In genomic region chr13:114024603-114025431, GRCh38 we compare ENCODE assay signal across 11 cellular contexts. TPM values are rescaled to one million over a fixed set of nuclear protein-coding genes. Genes with fewer than 3 reads are reported as not detected.
DNase-seq lines count a peak whose midpoint lies in the region; ATAC-seq and TF ChIP-seq lines count a peak whose summit lies in the region.
"Had no signal": no experiment of that assay in that cellular context is flagged by ENCODE, and none has a peak within 500 bp of the region (broad histone marks: within the 10 kb centered on the region; RNA-seq: fewer than 3 reads in every experiment).

No MANE protein-coding gene starts in this region.

- ATAC-seq in GM19468 (IDR thresholded peaks at IDR 0.05; ENCODE audit: extremely low read depth, unreplicated experiment) (peak; percentile 47), HG03354 (IDR thresholded peaks at IDR 0.05; ENCODE audit: poor library complexity, severe bottlenecking, unreplicated experiment) (peak; percentile 73), left cardiac atrium (no peak)

- H3K27me3 ChIP-seq in breast epithelium, result no peaks in the 10 kb centered on the region

- no peaks in the 10 kb centered on the region for H3K4me1 ChIP-seq in breast epithelium

- no peak for TF ChIP-seq POLR2A in breast epithelium (IDR thresholded peaks at IDR 0.05)

- in situ Hi-C loops in GM13976 (cut with MboI; ENCODE audit: low sequenced_read_pairs, unreplicated experiment), result no loop called here

- H3K4me3 ChIP-seq in breast epithelium, result no peak overlapping the region
- H3K4me3 ChIP-seq: thoracic aorta had no signal

- DNase-seq in GM13976 (ENCODE audit: low spot score) (peak; percentile 82), left cardiac atrium (peak; percentile 22), medulla oblongata (ENCODE audit: extremely low spot score) (no peak), breast epithelium (ENCODE audit: low spot score in 2 of 2) (no peak), inferior parietal cortex (ENCODE audit: extremely low spot score) (no peak), Kasumi-1 (lab: John Stamatoyannopoulos, UW) (no peak)
- DNase-seq: activated CD4-positive, alpha-beta T cell treated with anti-CD3 and anti-CD28 coated beads for 4 hours; cerebellar nuclear complex had no signal

- H3K9me3 ChIP-seq in breast epithelium, result no peaks in the 10 kb centered on the region
- H3K9me3 ChIP-seq: thoracic aorta had no signal

- intact Hi-C loops in left cardiac atrium (cut with DNase I) (no loop called here), breast epithelium (cut with DNase I; ENCODE audit: low total_unique reads) (loop anchor here (5.0 kb wide), 1 partner anchor 758 kb away; no protein-coding TSS in a partner anchor)

- no peak for TF ChIP-seq CTCF in GM13976 (IDR thresholded peaks at IDR 0.05; ENCODE audit: borderline replicate concordance, control extremely low read depth, extremely low read depth, insufficient read depth, missing control alignments)
- no peak for TF ChIP-seq CTCF in breast epithelium (IDR thresholded peaks at IDR 0.05)

- no peak overlapping the region for H3K27ac ChIP-seq in breast epithelium
- H3K27ac ChIP-seq: thoracic aorta had no signal

- no peaks in the 10 kb centered on the region for H3K36me3 ChIP-seq in breast epithelium

RNA-seq across cellular contexts. Expression of gene C13orf46, which starts 50.9 kb away (rescaled TPM):
- total RNA-seq in left cardiac atrium (1 to 10 TPM in 1 of 2 donors, under 1 TPM in 1; 0.65 to 1.4 TPM), breast epithelium (under 1 TPM; 0.16 to 0.73 (median 0.66) TPM)

Comparison
In these comparisons a context has a peak if more than half of its experiments do, and no peak if none do; other contexts are left out.
1. DNase-seq: peak in GM13976 (single experiment) and left cardiac atrium (single experiment); none in medulla oblongata (single experiment), breast epithelium (0 of 2), inferior parietal cortex (single experiment) and Kasumi-1 (0 of 2).
2. ATAC-seq: peak in GM19468 (single experiment) and HG03354 (single experiment); none in left cardiac atrium (0 of 2).